8 cellular contexts compared by ENCODE assay signal in the genomic region with DNA sequence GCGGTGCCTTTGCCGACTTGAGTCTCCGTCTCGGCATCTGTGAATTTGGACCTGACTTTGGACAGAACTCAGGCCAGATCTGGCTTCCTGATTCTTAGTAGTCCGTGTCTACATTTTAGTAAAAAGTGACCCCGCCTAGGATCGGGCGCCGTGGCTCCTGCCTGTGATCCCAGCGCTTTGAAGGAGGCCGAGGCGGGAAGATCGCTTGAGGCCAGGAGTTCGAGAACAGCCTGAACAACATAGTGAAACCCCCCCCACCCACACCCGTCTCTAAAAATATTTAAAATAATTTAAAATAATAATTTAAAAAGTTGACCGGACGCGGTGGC. TPM values are rescaled to one million over a fixed set of nuclear protein-coding genes. Genes with fewer than 3 reads are reported as not detected.
DNase-seq lines count a peak whose midpoint lies in the region; ATAC-seq, FAIRE-seq and TF ChIP-seq lines count a peak whose summit lies in the region.

No MANE protein-coding gene starts in this region.

- H3K79me2 ChIP-seq in astrocyte (ENCODE audit: insufficient read depth, low read length) = peaks cover 36% of the 10 kb centered on the region

- H3K27me3 ChIP-seq in astrocyte (ENCODE audit: insufficient read depth, low read length) (no peaks in the 10 kb centered on the region), left lung (peaks cover 0 to 19% of the 10 kb centered on the region in 2 donors), thymus (ENCODE audit: control insufficient read depth, insufficient read depth) (no peaks in the 10 kb centered on the region)

- H3K9me3 ChIP-seq in astrocyte (ENCODE audit: insufficient read depth, low read depth, low read length) (no peaks in the 10 kb centered on the region), left lung (no peaks in the 10 kb centered on the region), thymus (ENCODE audit: control insufficient read depth) (peaks cover 2% of the 10 kb centered on the region)

- H3K4me1 Mint-ChIP-seq in astrocyte (ENCODE audit: low read depth, unreplicated experiment) = no peaks in the 10 kb centered on the region

- H3K9ac ChIP-seq in astrocyte (ENCODE audit: low read length) = peak overlapping the region; percentile 100

- intact Hi-C loops in left lung (cut with DNase I) = no loop called here

- H3K4me3 Mint-ChIP-seq in astrocyte (ENCODE audit: unreplicated experiment) = peak overlapping the region; percentile 86

- ATAC-seq in left lung (no peak), GM18861 (IDR thresholded peaks at IDR 0.05; ENCODE audit: unreplicated experiment) (no peak)

- H3K27ac ChIP-seq in astrocyte (ENCODE audit: low read depth, low read length) = peak overlapping the region; percentile 79
- H3K27ac ChIP-seq in left lung = peak overlapping the region; percentile 97 to 98
- H3K27ac ChIP-seq in thymus (ENCODE audit: low read depth) = peak overlapping the region; percentile 87

- H3K9me3 Mint-ChIP-seq in astrocyte (ENCODE audit: unreplicated experiment) = no peaks in the 10 kb centered on the region

- H3K4me2 ChIP-seq in astrocyte (ENCODE audit: low read length) = peak overlapping the region; percentile 91

- no peak for TF ChIP-seq CTCF in astrocyte (IDR thresholded peaks at IDR 0.05; ENCODE audit: insufficient read depth, low read depth, low read length)
- no peak for TF ChIP-seq CTCF in left lung (IDR thresholded peaks at IDR 0.05)

- H2AFZ ChIP-seq in astrocyte (ENCODE audit: low read depth, low read length) = peak overlapping the region; percentile 93

- H3K36me3 ChIP-seq in astrocyte (ENCODE audit: insufficient read depth, low read length) (no peaks in the 10 kb centered on the region), left lung (peaks cover 0 to 4% of the 10 kb centered on the region in 2 donors), thymus (ENCODE audit: control insufficient read depth, insufficient read depth) (peaks cover 15% of the 10 kb centered on the region)

- WGBS in thymus = 36% methylated on average over 18 of the region's 18 CpGs

- H3K4me3 ChIP-seq in astrocyte (ENCODE audit: insufficient read depth, low read depth, low read length) (peak overlapping the region; percentile 67), left lung (peak overlapping the region; percentile 36 to 51), thymus (ENCODE audit: low read length) (peak overlapping the region; percentile 98)

- H3K4me1 ChIP-seq in astrocyte (ENCODE audit: insufficient read depth, low read length) = peaks cover 3% of the 10 kb centered on the region
- H3K4me1 ChIP-seq in left lung = peaks cover 4 to 30% of the 10 kb centered on the region in 2 donors
- peaks cover 12% of the 10 kb centered on the region for H3K4me1 ChIP-seq in thymus (ENCODE audit: control insufficient read depth, insufficient read depth, low read length)

- peaks cover 31% of the 10 kb centered on the region for H4K20me1 ChIP-seq in astrocyte (ENCODE audit: insufficient read depth, low read length)

- DNase-seq in SKM-1 (lab: John Stamatoyannopoulos, UW; ENCODE audit: unreplicated experiment) = peak; percentile 56
- no peak for DNase-seq in SKM-1 treated with dmso at 0.1 percent for 144 hours (lab: John Stamatoyannopoulos, UW; ENCODE audit: unreplicated experiment)
- no peak for DNase-seq in astrocyte (ENCODE audit: low read depth)
- no peak for DNase-seq in left lung
- no peak for DNase-seq in T-helper 9 cell
- no peak for DNase-seq in stimulated activated CD4-positive, alpha-beta T cell treated with anti-CD3 and anti-CD28 coated beads, Interleukin-4, amount 100 ng/mL, for 24 hours

- peak overlapping the region; percentile 89 for H3K27ac Mint-ChIP-seq in astrocyte (ENCODE audit: unreplicated experiment)

- H3K36me3 Mint-ChIP-seq in astrocyte (ENCODE audit: low read depth, unreplicated experiment) = peaks cover 3% of the 10 kb centered on the region

- peaks cover 9% of the 10 kb centered on the region for H3K27me3 Mint-ChIP-seq in astrocyte (ENCODE audit: low read depth, unreplicated experiment)

- FAIRE-seq in astrocyte (lab: Jason Lieb, UNC) = no peak

RNA-seq across cellular contexts. Expression of a gene that starts 0.8 kb away (rescaled TPM):
- 156 and 173 TPM in 2 replicates for total RNA-seq in astrocyte
- total RNA-seq in left lung = 10 to 100 TPM; 57.9 to 67.1 TPM
- polyA plus RNA-seq in thymus = 81.2 TPM

RNA-seq across cellular contexts. Expression of a gene that starts 48.0 kb away (rescaled TPM):
- total RNA-seq in astrocyte = 255 and 257 TPM in 2 replicates
- 100 to 1,000 TPM; 200 to 232 TPM for total RNA-seq in left lung
- 108 TPM for polyA plus RNA-seq in thymus

Comparison
In these comparisons a context has a peak if more than half of its experiments do, and no peak if none do; other contexts are left out.
1. H3K4me3 ChIP-seq: peak in every context shown above with its lines; median percentile 98 in thymus; 67 in astrocyte; 44 in left lung.